ENCODE assay signal across 23 cellular contexts in genomic region chr1:10553124-10553523, GRCh38.
DNase-seq lines count a peak whose midpoint lies in the region; ATAC-seq and TF ChIP-seq lines count a peak whose summit lies in the region.
"Had no signal": no experiment of that assay in that cellular context is flagged by ENCODE, and none has a peak within 500 bp of the region (broad histone marks: within the 10 kb centered on the region; RNA-seq: fewer than 3 reads in every experiment).

No MANE protein-coding gene starts in this region.

- H3K9me3 ChIP-seq in BLaER1: no peaks in the 10 kb centered on the region
- H3K9me3 ChIP-seq in left lung: no peaks in the 10 kb centered on the region
- H3K9me3 ChIP-seq in uterus: no peaks in the 10 kb centered on the region
- H3K9me3 ChIP-seq in gastroesophageal sphincter: no peaks in the 10 kb centered on the region
- H3K9me3 ChIP-seq: ovary, thyroid gland had no signal

- no peak for TF ChIP-seq EP300 in gastroesophageal sphincter (IDR thresholded peaks at IDR 0.05)

- H3K4me3 Mint-ChIP-seq in immature natural killer cell: peak overlapping the region; percentile 26 to 67 (median 42)
- H3K4me3 Mint-ChIP-seq: activated naive CD4-positive, alpha-beta T cell treated with anti-CD3 and anti-CD28 coated beads, Interleukin-2, amount 50 U/mL, for 24 hours; activated T-cell treated with anti-CD3 and anti-CD28 coated beads, Interleukin-2, amount 50 U/mL, for 72 hours; HFFc6; stimulated activated naive B cell treated with anti-CD40 and anti-IgM and Interleukin-4, amounts not matched to agents 10 μg/mL and 1 μg/mL and 100 μg/mL, for 72 hours had no signal

- peak; percentile 64 for DNase-seq in GF-D8 (lab: John Stamatoyannopoulos, UW)
- peak; percentile 88 for DNase-seq in NCI-H510A (lab: John Stamatoyannopoulos, UW)
- peak; percentile 27 to 42 (median 34) for DNase-seq in immature natural killer cell
- DNase-seq in left lung: no peak
- DNase-seq in occipital lobe (lab: John Stamatoyannopoulos, UW): no peak
- no peak for DNase-seq in uterus
- DNase-seq: activated CD4-positive, CD25-positive, alpha-beta regulatory T cell treated with anti-CD3 and anti-CD28 coated beads, Interleukin-2, amount 50 U/mL, for 72 hours; activated CD8-positive, alpha-beta memory T cell treated with anti-CD3 and anti-CD28 coated beads for 24 hours; activated T-cell treated with anti-CD3 and anti-CD28 coated beads, Interleukin-2, amount 50 U/mL, for 72 hours; effector CD4-positive, alpha-beta T cell; HFFc6; left ventricle myocardium superior; NCI-H446; ovary; SHP77 treated with DMSO at 0.1 percent for 48 hours; stimulated activated naive B cell treated with anti-CD40 and anti-IgM and Interleukin-4, amounts not matched to agents 10 μg/mL and 1 μg/mL and 100 μg/mL, for 72 hours; T-helper 2 cell; thyroid gland had no signal

- peaks cover 4% of the 10 kb centered on the region; the same call in 1 of the 2 replicates for H3K36me3 ChIP-seq in BLaER1
- no peaks in the 10 kb centered on the region for H3K36me3 ChIP-seq in left lung
- H3K36me3 ChIP-seq in uterus: no peaks in the 10 kb centered on the region
- H3K36me3 ChIP-seq in gastroesophageal sphincter: no peaks in the 10 kb centered on the region
- H3K36me3 ChIP-seq: ovary, thyroid gland had no signal

- intact Hi-C loops in left lung (cut with DNase I) (no loop called here), uterus (cut with DNase I; ENCODE audit: low total_unique reads) (no loop called here)

- H3K4me2 ChIP-seq in BLaER1: peak overlapping the region; percentile 75

- peaks cover 54% of the 10 kb centered on the region; the same call in 1 of the 2 replicates for H4K20me1 ChIP-seq in BLaER1

- 0 out of 2 replicates have a peak overlapping the region, but pooled peaks have one; percentile 44 for H3K27ac ChIP-seq in BLaER1
- H3K27ac ChIP-seq in left lung: no peak overlapping the region
- no peak overlapping the region for H3K27ac ChIP-seq in uterus
- no peak overlapping the region for H3K27ac ChIP-seq in gastroesophageal sphincter
- H3K27ac ChIP-seq: ovary, thyroid gland had no signal

- H3K36me3 Mint-ChIP-seq in immature natural killer cell: no peaks in the 10 kb centered on the region

- H3K4me3 ChIP-seq in BLaER1 (no peak overlapping the region), left lung (no peak overlapping the region), uterus (no peak overlapping the region), gastroesophageal sphincter (no peak overlapping the region)
- H3K4me3 ChIP-seq: ovary, thyroid gland had no signal

- WGBS in gastroesophageal sphincter (ENCODE audit: low coverage in 1 of 2), 2 donors: 79 to 91% methylated on average over 7 to 10 of the region's 10 CpGs

- TF ChIP-seq POLR2A in uterus (IDR thresholded peaks at IDR 0.05) (no peak), gastroesophageal sphincter (IDR thresholded peaks at IDR 0.05) (no peak)

- peak overlapping the region in 5 of 6 donors; percentile 26 to 90 (median 60) for H3K27ac Mint-ChIP-seq in immature natural killer cell
- H3K27ac Mint-ChIP-seq: activated naive CD4-positive, alpha-beta T cell treated with anti-CD3 and anti-CD28 coated beads, Interleukin-2, amount 50 U/mL, for 24 hours; activated T-cell treated with anti-CD3 and anti-CD28 coated beads, Interleukin-2, amount 50 U/mL, for 72 hours; HFFc6; stimulated activated naive B cell treated with anti-CD40 and anti-IgM and Interleukin-4, amounts not matched to agents 10 μg/mL and 1 μg/mL and 100 μg/mL, for 72 hours had no signal

- ATAC-seq in left lung (no peak), gastroesophageal sphincter (no peak)
- ATAC-seq: activated T-cell treated with anti-CD3 and anti-CD28 coated beads, Interleukin-2, amount 50 U/mL, for 72 hours; esophagus mucosa; left ventricle myocardium superior; sciatic nerve; stimulated activated naive B cell treated with anti-CD40 and anti-IgM and Interleukin-4, amounts not matched to agents 10 μg/mL and 1 μg/mL and 100 μg/mL, for 72 hours had no signal

- TF ChIP-seq CTCF in left lung (IDR thresholded peaks at IDR 0.05) (no peak), uterus (IDR thresholded peaks at IDR 0.05) (no peak), gastroesophageal sphincter (IDR thresholded peaks at IDR 0.05) (no peak)

- peaks cover 25 to 30% of the 10 kb centered on the region in 2 donors for H3K4me1 Mint-ChIP-seq in immature natural killer cell

- no peak overlapping the region for H3K9ac ChIP-seq in BLaER1

- H3K9me3 Mint-ChIP-seq in immature natural killer cell: no peaks in the 10 kb centered on the region
- H3K9me3 Mint-ChIP-seq: activated naive CD4-positive, alpha-beta T cell treated with anti-CD3 and anti-CD28 coated beads, Interleukin-2, amount 50 U/mL, for 24 hours; activated T-cell treated with anti-CD3 and anti-CD28 coated beads, Interleukin-2, amount 50 U/mL, for 72 hours; HFFc6 had no signal

- H3K27me3 ChIP-seq in BLaER1 (no peaks in the 10 kb centered on the region), left lung (no peaks in the 10 kb centered on the region), uterus (no peaks in the 10 kb centered on the region), gastroesophageal sphincter (no peaks in the 10 kb centered on the region)
- H3K27me3 ChIP-seq: ovary, thyroid gland had no signal

- H3K27me3 Mint-ChIP-seq in immature natural killer cell (ENCODE audit: low read depth in 3 of 3): peaks cover 0 to 2% (median 2%) of the 10 kb centered on the region in 3 donors
- H3K27me3 Mint-ChIP-seq: activated naive CD4-positive, alpha-beta T cell treated with anti-CD3 and anti-CD28 coated beads, Interleukin-2, amount 50 U/mL, for 24 hours; stimulated activated naive B cell treated with anti-CD40 and anti-IgM and Interleukin-4, amounts not matched to agents 10 μg/mL and 1 μg/mL and 100 μg/mL, for 72 hours had no signal

- H3K4me1 ChIP-seq in BLaER1: peaks cover 37% of the 10 kb centered on the region
- no peaks in the 10 kb centered on the region for H3K4me1 ChIP-seq in left lung
- H3K4me1 ChIP-seq in uterus: no peaks in the 10 kb centered on the region
- H3K4me1 ChIP-seq in gastroesophageal sphincter: no peaks in the 10 kb centered on the region

Comparison
In these comparisons a context has a peak if more than half of its experiments do, and no peak if none do; other contexts are left out.
1. DNase-seq: peak in GF-D8 (single experiment), NCI-H510A (single experiment) and immature natural killer cell (3 of 3); none in left lung (0 of 2), occipital lobe (single experiment) and uterus (0 of 2).